In genomic region chr17:3917391-3917931, GRCh38 we compare ENCODE assay signal across 9 cellular contexts. TPM values are rescaled to one million over a fixed set of nuclear protein-coding genes. Genes with fewer than 3 reads are reported as not detected.
DNase-seq lines count a peak whose midpoint lies in the region; ATAC-seq, FAIRE-seq and TF ChIP-seq lines count a peak whose summit lies in the region.
"Had no signal": no experiment of that assay in that cellular context is flagged by ENCODE, and none has a peak within 500 bp of the region (broad histone marks: within the 10 kb centered on the region; RNA-seq: fewer than 3 reads in every experiment).

No MANE protein-coding gene starts in this region.

- POLR2A ChIA-PET in activated CD4-positive, alpha-beta T cell treated with anti-CD3 and anti-CD28 coated beads, Interleukin-2, amount 10 ng/mL, durations not matched to agents 7 days and 5 days (lab: Charles Lee) = no interaction called here
- POLR2A ChIA-PET in activated B cell treated with CpG ODN at 0.5 μM for 24 hours (lab: Charles Lee) = interaction anchor here (0.6 to 10.0 kb wide), 14 partner anchors 8 to 221 kb away, joined by 3 to 311 read pairs (median 7); partner anchors contain the start of genes ATP2A3, CAMKK1 and NCBP3

- no peak for DNase-seq in activated CD4-positive, alpha-beta T cell treated with anti-CD3 and anti-CD28 coated beads, Interleukin-2, amount 10 ng/mL, durations not matched to agents 7 days and 5 days
- DNase-seq in activated CD4-positive, alpha-beta T cell treated with anti-CD3 and anti-CD28 coated beads, Interleukin-2, amount 50 U/mL, for 1 hour = no peak
- DNase-seq in activated B cell treated with CpG ODN at 0.5 μM for 24 hours = no peak
- peak; percentile 92 for DNase-seq in kidney
- peak; percentile 77 for DNase-seq in upper lobe of right lung
- DNase-seq in kidney glomerular epithelial cell (lab: John Stamatoyannopoulos, UW) = no peak
- DNase-seq in GM19239 (ENCODE audit: insufficient read length, low spot score) = no peak
- DNase-seq: stimulated activated CD4-positive, alpha-beta T cell treated with anti-CD3 and anti-CD28 coated beads, Interleukin-15, amount 100 ng/mL, for 24 hours had no signal

- CTCF ChIA-PET in activated CD4-positive, alpha-beta T cell treated with anti-CD3 and anti-CD28 coated beads, Interleukin-2, amount 10 ng/mL, durations not matched to agents 7 days and 5 days (lab: Charles Lee) = interaction anchor here (1.1 to 1.5 kb wide), 3 partner anchors 14 to 180 kb away, joined by 3 read pairs; partner anchors contain the start of gene NCBP3
- CTCF ChIA-PET in activated B cell treated with CpG ODN at 0.5 μM for 24 hours (lab: Charles Lee) = interaction anchor here (0.5 to 1.4 kb wide), 3 partner anchors 44 to 157 kb away, joined by 3 to 5 read pairs (median 4); no protein-coding TSS in a partner anchor

- H3K9me3 Mint-ChIP-seq in activated CD4-positive, alpha-beta T cell treated with anti-CD3 and anti-CD28 coated beads, Interleukin-2, amount 10 ng/mL, durations not matched to agents 7 days and 5 days = no peaks in the 10 kb centered on the region
- H3K9me3 Mint-ChIP-seq in activated B cell treated with CpG ODN at 0.5 μM for 24 hours = no peaks in the 10 kb centered on the region

- H3K4me3 Mint-ChIP-seq in activated CD4-positive, alpha-beta T cell treated with anti-CD3 and anti-CD28 coated beads, Interleukin-2, amount 10 ng/mL, durations not matched to agents 7 days and 5 days = no peak overlapping the region
- no peak overlapping the region for H3K4me3 Mint-ChIP-seq in activated B cell treated with CpG ODN at 0.5 μM for 24 hours

- H3K4me1 ChIP-seq in kidney (ENCODE audit: control insufficient read depth in 1 of 2, insufficient read depth in 1 of 2, low read depth in 1 of 2, low read length in 2 of 2) (peaks cover 0 to 10% of the 10 kb centered on the region in 2 donors), upper lobe of right lung (peaks cover 31% of the 10 kb centered on the region)

- H3K4me3 ChIP-seq in kidney (ENCODE audit: low read length in 2 of 2) (no peak overlapping the region), upper lobe of right lung (no peak overlapping the region)

- peak overlapping the region; percentile 31 for H3K27ac Mint-ChIP-seq in activated CD4-positive, alpha-beta T cell treated with anti-CD3 and anti-CD28 coated beads, Interleukin-2, amount 10 ng/mL, durations not matched to agents 7 days and 5 days
- H3K27ac Mint-ChIP-seq in activated B cell treated with CpG ODN at 0.5 μM for 24 hours = peak overlapping the region; percentile 96

- H3K27ac ChIP-seq in kidney (ENCODE audit: low read depth in 2 of 2, low read length in 2 of 2) = no peak overlapping the region
- peak overlapping the region; percentile 65 for H3K27ac ChIP-seq in upper lobe of right lung

- no peaks in the 10 kb centered on the region for H3K27me3 ChIP-seq in upper lobe of right lung

- TF ChIP-seq CTCF in activated B cell treated with CpG ODN at 0.5 μM for 24 hours (IDR thresholded peaks at IDR 0.05) = no peak
- no peak for TF ChIP-seq CTCF in kidney (IDR thresholded peaks at IDR 0.05; ENCODE audit: borderline replicate concordance, extremely low read depth, insufficient read depth)
- no peak for TF ChIP-seq CTCF in upper lobe of right lung (IDR thresholded peaks at IDR 0.05)

- H3K9me3 ChIP-seq in kidney (ENCODE audit: control insufficient read depth in 1 of 2, low read length in 2 of 2) (no peaks in the 10 kb centered on the region), upper lobe of right lung (no peaks in the 10 kb centered on the region)

- H3K27me3 Mint-ChIP-seq in activated CD4-positive, alpha-beta T cell treated with anti-CD3 and anti-CD28 coated beads, Interleukin-2, amount 10 ng/mL, durations not matched to agents 7 days and 5 days = no peaks in the 10 kb centered on the region
- no peaks in the 10 kb centered on the region for H3K27me3 Mint-ChIP-seq in activated B cell treated with CpG ODN at 0.5 μM for 24 hours

- H3K36me3 Mint-ChIP-seq in activated CD4-positive, alpha-beta T cell treated with anti-CD3 and anti-CD28 coated beads, Interleukin-2, amount 10 ng/mL, durations not matched to agents 7 days and 5 days (ENCODE audit: low read depth) = no peaks in the 10 kb centered on the region
- no peaks in the 10 kb centered on the region for H3K36me3 Mint-ChIP-seq in activated B cell treated with CpG ODN at 0.5 μM for 24 hours (ENCODE audit: low read depth)

- H3K9ac ChIP-seq in kidney (ENCODE audit: low read length in 2 of 2) = no peak overlapping the region

- H3K4me1 Mint-ChIP-seq in activated CD4-positive, alpha-beta T cell treated with anti-CD3 and anti-CD28 coated beads, Interleukin-2, amount 10 ng/mL, durations not matched to agents 7 days and 5 days = peaks cover 30% of the 10 kb centered on the region
- peaks cover 73% of the 10 kb centered on the region for H3K4me1 Mint-ChIP-seq in activated B cell treated with CpG ODN at 0.5 μM for 24 hours

- no peak for FAIRE-seq in kidney (lab: Jason Lieb, UNC)
- FAIRE-seq in GM19239 (lab: Jason Lieb, UNC) = no peak

- ATAC-seq in activated B cell treated with CpG ODN at 0.5 μM for 24 hours (ENCODE audit: low read depth) (no peak), upper lobe of right lung (no peak), HG03139 (IDR thresholded peaks at IDR 0.05; ENCODE audit: unreplicated experiment) (no peak)

- intact Hi-C loops in activated B cell treated with CpG ODN at 0.5 μM for 24 hours (cut with micrococcal nuclease) (loop anchor here (10.0 kb wide), 1 partner anchor 183 kb away; no protein-coding TSS in a partner anchor), kidney (cut with DNase I) (no loop called here), upper lobe of right lung (cut with DNase I) (no loop called here)

- H3K36me3 ChIP-seq in kidney (ENCODE audit: control insufficient read depth in 1 of 2, insufficient read depth in 2 of 2, low read length in 2 of 2) (no peaks in the 10 kb centered on the region), upper lobe of right lung (no peaks in the 10 kb centered on the region)

RNA-seq across cellular contexts. Expression of gene P2RX1, which starts 1.2 kb away (rescaled TPM):
- under 1 TPM in 1 of 2 experiments, not detected in 1; 0.12 TPM for total RNA-seq in activated CD4-positive, alpha-beta T cell treated with anti-CD3 and anti-CD28 coated beads, Interleukin-2, amount 10 ng/mL, durations not matched to agents 7 days and 5 days
- 22.0 and 26.0 TPM in 2 replicates for total RNA-seq in activated B cell treated with CpG ODN at 0.5 μM for 24 hours
- total RNA-seq in kidney = 11.2 TPM
- 3.1 TPM for polyA plus RNA-seq in kidney (ENCODE audit: insufficient read depth, low read depth, low replicate concordance)
- total RNA-seq in upper lobe of right lung = 6.8 TPM

RNA-seq across cellular contexts. Expression of gene CAMKK1, which starts 24.6 kb away (rescaled TPM):
- 1 to 10 TPM; 3.4 to 4.0 TPM for total RNA-seq in activated CD4-positive, alpha-beta T cell treated with anti-CD3 and anti-CD28 coated beads, Interleukin-2, amount 10 ng/mL, durations not matched to agents 7 days and 5 days
- 4.3 and 6.1 TPM in 2 replicates for total RNA-seq in activated B cell treated with CpG ODN at 0.5 μM for 24 hours
- total RNA-seq in kidney = 6.0 TPM
- 2.6 TPM for polyA plus RNA-seq in kidney (ENCODE audit: insufficient read depth, low read depth, low replicate concordance)
- total RNA-seq in upper lobe of right lung = 10.1 TPM

RNA-seq across cellular contexts. Expression of gene ATP2A3, which starts 46.8 kb away (rescaled TPM):
- 100 to 1,000 TPM; 294 to 329 TPM for total RNA-seq in activated CD4-positive, alpha-beta T cell treated with anti-CD3 and anti-CD28 coated beads, Interleukin-2, amount 10 ng/mL, durations not matched to agents 7 days and 5 days
- total RNA-seq in activated B cell treated with CpG ODN at 0.5 μM for 24 hours (458 and 541 TPM in 2 replicates), kidney (52.1 TPM), upper lobe of right lung (44.4 TPM)
- 9.4 TPM for polyA plus RNA-seq in kidney (ENCODE audit: insufficient read depth, low read depth, low replicate concordance)

Comparison
In these comparisons a context has a peak if more than half of its experiments do, and no peak if none do; other contexts are left out.
1. DNase-seq: peak in kidney (single experiment) and upper lobe of right lung (single experiment); none in activated CD4-positive, alpha-beta T cell treated with anti-CD3 and anti-CD28 coated beads, Interleukin-2, amount 10 ng/mL, durations not matched to agents 7 days and 5 days (single experiment), activated CD4-positive, alpha-beta T cell treated with anti-CD3 and anti-CD28 coated beads, Interleukin-2, amount 50 U/mL, for 1 hour (single experiment), activated B cell treated with CpG ODN at 0.5 μM for 24 hours (single experiment), kidney glomerular epithelial cell (single experiment) and GM19239 (single experiment).